Comparison of ENCODE assay signal across 1 cellular context in the genomic region with DNA sequence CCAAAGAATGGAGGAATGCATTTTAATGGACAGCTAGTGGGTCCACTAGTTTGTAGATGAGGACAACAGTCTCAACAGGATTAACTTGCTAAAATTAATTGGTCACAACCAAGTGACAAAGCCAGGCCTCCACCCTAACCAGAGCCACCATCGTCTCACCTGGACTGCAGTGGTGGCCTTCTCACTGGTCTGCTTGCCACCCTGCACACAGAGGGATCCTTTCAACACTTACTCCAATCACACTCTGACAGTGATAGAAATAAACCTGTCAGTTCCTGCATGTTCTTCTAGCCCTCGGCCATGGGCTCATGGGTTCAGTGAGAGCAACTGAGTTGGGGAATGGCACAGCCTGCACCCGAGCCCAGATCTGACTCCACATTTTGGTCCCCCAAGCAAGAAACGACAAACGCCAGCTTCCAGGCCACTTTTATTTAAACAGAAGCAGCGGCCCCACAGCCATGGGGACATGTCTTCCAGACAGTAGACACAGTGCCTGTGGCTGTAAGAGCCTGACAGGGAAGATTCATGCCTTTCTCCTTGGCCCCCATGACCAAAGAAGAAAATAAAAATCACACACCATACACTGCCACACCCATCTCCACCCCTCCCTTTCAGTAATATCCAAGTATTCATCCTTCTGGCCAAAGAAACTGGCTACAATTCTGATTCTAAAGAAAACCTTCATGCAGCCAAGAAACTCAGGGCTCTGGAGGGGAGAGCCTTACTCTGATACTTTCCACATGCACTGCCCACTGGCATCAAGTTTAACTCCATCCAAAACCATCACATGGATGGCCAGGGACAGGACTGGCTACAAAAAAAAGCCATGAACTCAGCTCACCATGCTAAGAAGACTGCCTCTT.
TF ChIP-seq lines count a peak whose summit lies in the region.

No MANE protein-coding gene starts in this region.

TF ChIP-seq in K562, 482 proteins besides CTCF, POLR2A, EP300 and RAD21:
- TF ChIP-seq, protein P1, sequence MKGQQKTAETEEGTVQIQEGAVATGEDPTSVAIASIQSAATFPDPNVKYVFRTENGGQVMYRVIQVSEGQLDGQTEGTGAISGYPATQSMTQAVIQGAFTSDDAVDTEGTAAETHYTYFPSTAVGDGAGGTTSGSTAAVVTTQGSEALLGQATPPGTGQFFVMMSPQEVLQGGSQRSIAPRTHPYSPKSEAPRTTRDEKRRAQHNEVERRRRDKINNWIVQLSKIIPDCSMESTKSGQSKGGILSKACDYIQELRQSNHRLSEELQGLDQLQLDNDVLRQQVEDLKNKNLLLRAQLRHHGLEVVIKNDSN (CRISPR knock-in tag; IDR thresholded peaks at IDR 0.05): no peak
- TF ChIP-seq ILK (tag; IDR thresholded peaks at IDR 0.05; ENCODE audit: borderline replicate concordance, low read depth): no peak
- no peak for TF ChIP-seq XRCC5 (IDR thresholded peaks at IDR 0.05; ENCODE audit: low read depth, low read length)
- no peak for TF ChIP-seq ZNF140 (CRISPR knock-in tag; IDR thresholded peaks at IDR 0.05)
- TF ChIP-seq SRSF7 (optimal IDR thresholded peaks at IDR 0.05; ENCODE audit: low read depth, low read length): no peak
